Comparison of ENCODE assay signal across 8 cellular contexts in genomic region chr16:70453891-70454220, GRCh38. TPM values are rescaled to one million over a fixed set of nuclear protein-coding genes. Genes with fewer than 3 reads are reported as not detected.
DNase-seq lines count a peak whose midpoint lies in the region; ATAC-seq, FAIRE-seq and TF ChIP-seq lines count a peak whose summit lies in the region.

No MANE protein-coding gene starts in this region.

- peak overlapping the region; percentile 92 for H3K4me2 ChIP-seq in GM12878 (ENCODE audit: control insufficient read depth, insufficient read depth)

- no peak for TF ChIP-seq RAD21 in GM12878 (IDR thresholded peaks at IDR 0.05; ENCODE audit: insufficient read depth, low read depth, low read length)

- peak overlapping the region; percentile 84 for H3K4me3 ChIP-seq in HUES64 (ENCODE audit: low read length)
- peak overlapping the region; percentile 93 for H3K4me3 ChIP-seq in GM12878
- H3K4me3 ChIP-seq in left lung, result peak overlapping the region; percentile 94 to 98
- H3K4me3 ChIP-seq in thymus (ENCODE audit: low read length), result peak overlapping the region; percentile 84

- FAIRE-seq in GM12878 (lab: Jason Lieb, UNC), result peak; percentile 66

- TF ChIP-seq POLR2A in GM12878 (IDR thresholded peaks at IDR 0.05; ENCODE audit: low read depth, low read length) (no peak), erythroblast (IDR thresholded peaks at IDR 0.05; ENCODE audit: low read length) (no peak)

- peak overlapping the region; percentile 98 for H3K27ac ChIP-seq in HUES64 (ENCODE audit: low read depth, low read length)
- peak overlapping the region; percentile 95 for H3K27ac ChIP-seq in GM12878 (ENCODE audit: control insufficient read depth, insufficient read depth)
- peak overlapping the region; percentile 90 to 97 for H3K27ac ChIP-seq in left lung
- H3K27ac ChIP-seq in thymus (ENCODE audit: low read depth), result no peak overlapping the region

- peak; percentile 84 for DNase-seq in DMS 273 (lab: John Stamatoyannopoulos, UW; ENCODE audit: unreplicated experiment)
- no peak for DNase-seq in GM12878 (ENCODE audit: low read depth, low spot score)
- DNase-seq in left lung, result no peak
- DNase-seq in inferior parietal cortex (ENCODE audit: extremely low spot score), result no peak
- no peak for DNase-seq in erythroblast (lab: John Stamatoyannopoulos, UW)

- H3K79me2 ChIP-seq in GM12878 (ENCODE audit: control insufficient read depth, insufficient read depth, low read length), result peaks cover 8% of the 10 kb centered on the region

- BruUV-seq in GM12878 (replicated peaks; lab: Mats Ljungman, UMichigan), result no TSS peak

- ATAC-seq in GM12878 (no peak), left lung (peak; percentile 50), HG02763 (IDR thresholded peaks at IDR 0.05; ENCODE audit: unreplicated experiment) (no peak)

- POLR2A ChIA-PET in GM12878 (lab: Charles Lee), result interaction anchor here (0.6 to 3.4 kb wide), 11 partner anchors 10 to 103 kb away, joined by 3 to 30 read pairs (median 6); partner anchors contain the start of gene ST3GAL2

- SMC1A ChIA-PET in GM12878 (lab: Charles Lee; ENCODE audit: uncharacterized antibody, unreplicated experiment), result interaction anchor here (0.6 to 5.0 kb wide), 19 partner anchors 11 to 85 kb away, joined by 3 to 36 read pairs (median 3); partner anchors contain the start of gene ST3GAL2

- H4K20me1 ChIP-seq in GM12878 (ENCODE audit: control insufficient read depth, insufficient read depth), result no peaks in the 10 kb centered on the region

- H3K9ac ChIP-seq in HUES64 (ENCODE audit: low read depth, low read length) (peak overlapping the region; percentile 98), GM12878 (ENCODE audit: control insufficient read depth, insufficient read depth, low read length) (peak overlapping the region; percentile 93)

- under 1% methylated on average over 7 of the region's 7 CpGs for WGBS in HUES64
- 0% methylated on average over 7 of the region's 7 CpGs for WGBS in GM12878 (ENCODE audit: insufficient coverage, insufficient replicate concordance, low lambda C conversion rate, missing lambda C conversion rate)
- WGBS in thymus, result 1% methylated on average over 7 of the region's 7 CpGs

- no peak for TF ChIP-seq EP300 in GM12878 (IDR thresholded peaks at IDR 0.05; ENCODE audit: borderline replicate concordance in 1 of 2, control insufficient read depth in 1 of 2, low read depth in 2 of 2, low read length in 2 of 2)

- TF ChIP-seq CTCF in GM12878 (IDR thresholded peaks at IDR 0.05 in 2 of 3, conservative IDR thresholded peaks at IDR 0.05 in 1 of 3; ENCODE audit: control insufficient read depth in 2 of 3, extremely low read depth in 1 of 3, insufficient read depth in 1 of 3, low read depth in 3 of 3, low read length in 3 of 3) (no peak), left lung (IDR thresholded peaks at IDR 0.05) (no peak)

- no peaks in the 10 kb centered on the region for H3K27me3 ChIP-seq in HUES64 (ENCODE audit: insufficient read depth, low read length)
- no peaks in the 10 kb centered on the region for H3K27me3 ChIP-seq in GM12878 (replicated peaks in 1 of 2; ENCODE audit: control insufficient read depth in 2 of 2, insufficient read depth in 2 of 2, low read length in 1 of 2)
- peaks cover 0 to 10% of the 10 kb centered on the region in 2 donors for H3K27me3 ChIP-seq in left lung
- H3K27me3 ChIP-seq in thymus (ENCODE audit: control insufficient read depth, insufficient read depth), result no peaks in the 10 kb centered on the region

- H3K4me1 ChIP-seq in HUES64 (ENCODE audit: insufficient read depth, low read length) (no peaks in the 10 kb centered on the region), GM12878 (ENCODE audit: control insufficient read depth, insufficient read depth, low read length) (no peaks in the 10 kb centered on the region), left lung (peaks cover 5 to 15% of the 10 kb centered on the region in 2 donors), thymus (ENCODE audit: control insufficient read depth, insufficient read depth, low read length) (peaks cover 3% of the 10 kb centered on the region)

- H3K9me3 ChIP-seq in HUES64 (ENCODE audit: insufficient read depth, low read depth, low read length), result no peaks in the 10 kb centered on the region
- H3K9me3 ChIP-seq in GM12878 (replicated peaks; ENCODE audit: control insufficient read depth, insufficient read depth, low read length), result no peaks in the 10 kb centered on the region
- H3K9me3 ChIP-seq in left lung, result no peaks in the 10 kb centered on the region
- no peaks in the 10 kb centered on the region for H3K9me3 ChIP-seq in thymus (ENCODE audit: control insufficient read depth)

- in situ Hi-C loops in GM12878 (cut with MboI), result no loop called here

- H2AFZ ChIP-seq in GM12878 (ENCODE audit: control insufficient read depth, low read depth, low read length), result peak overlapping the region; percentile 31

- H3K36me3 ChIP-seq in HUES64 (ENCODE audit: insufficient read depth, low read length) (no peaks in the 10 kb centered on the region), GM12878 (ENCODE audit: control insufficient read depth in 2 of 2, insufficient read depth in 2 of 2, low read length in 1 of 2) (no peaks in the 10 kb centered on the region), left lung (no peaks in the 10 kb centered on the region), thymus (ENCODE audit: control insufficient read depth, insufficient read depth) (no peaks in the 10 kb centered on the region)

- RAD21 ChIA-PET in GM12878 (lab: Charles Lee; ENCODE audit: unreplicated experiment), result interaction anchor here (1.0 to 3.7 kb wide), 16 partner anchors 15 to 107 kb away, joined by 3 to 30 read pairs (median 6); partner anchors contain the start of genes DDX19A and ST3GAL2

- intact Hi-C loops in GM12878 (cut with micrococcal nuclease; ENCODE audit: unreplicated experiment), result loop anchor here (1.0 kb wide), 2 partner anchors 15 to 22 kb away; partner anchors contain the start of gene ST3GAL2
- intact Hi-C loops in left lung (cut with DNase I), result no loop called here

- CTCF ChIA-PET in GM12878 (lab: Yijun Ruan, JAX), result interaction anchor here (0.7 to 3.8 kb wide), 14 partner anchors 11 to 84 kb away, joined by 3 to 25 read pairs (median 6); partner anchors contain the start of gene ST3GAL2

TF ChIP-seq in GM12878, 131 proteins besides CTCF, POLR2A, EP300 and RAD21 (continues in another document):
- peak; percentile 48 for TF ChIP-seq SMAD1 (IDR thresholded peaks at IDR 0.05; ENCODE audit: low read depth, partially characterized antibody)
- peak; percentile 40 to 46; a peak in 3 of 4 replicates for TF ChIP-seq IKZF2 (IDR thresholded peaks at IDR 0.05)
- no peak for TF ChIP-seq SIN3A (IDR thresholded peaks at IDR 0.05; ENCODE audit: low read depth, low read length)

RNA-seq across cellular contexts. Expression of gene FCSK, which starts 0.5 kb away (rescaled TPM):
- polyA plus RNA-seq in HUES64 (2013, experiment 1 of 2), result 3.0 TPM
- polyA plus RNA-seq in HUES64 (2013, experiment 2 of 2), result 3.0 TPM
- total RNA-seq in GM12878 (2013; cell fraction: nucleolus; rRNA removed), result 54.6 and 60.5 TPM in 2 replicates
- total RNA-seq in GM12878 (2014; rRNA removed), result 12.9 and 13.5 TPM in 2 replicates
- total RNA-seq in GM12878 (2014; rRNA removed; fragmentation: Illumina TruSeq; extraction: Trizol), result 5.0 and 5.4 TPM in 2 replicates
- 17.6 and 18.7 TPM in 2 replicates for total RNA-seq in GM12878 (2021)
- 6.8 TPM for polyA plus RNA-seq in GM12878 (2011; ENCODE audit: low read depth)
- polyA plus RNA-seq in GM12878 (2011; rRNA removed), result 5.1 and 9.5 TPM in 2 replicates
- polyA plus RNA-seq in GM12878 (2011; cell fraction: cytosol; rRNA removed), result 9.9 and 11.6 TPM in 2 replicates
- 60.0 and 67.4 TPM in 2 replicates for polyA plus RNA-seq in GM12878 (2011; cell fraction: nucleus; rRNA removed)
- 8.0 and 8.3 TPM in 2 replicates for polyA plus RNA-seq in GM12878 (2012)
- 2.8 and 6.2 TPM in 2 replicates for polyA plus RNA-seq in GM12878 (2014; fragmentation: Illumina TruSeq; extraction: Trizol)
- 1 to 10 TPM in 1 of 2 experiments, under 1 TPM in 1; 0.60 to 1.5 TPM for polyA plus RNA-seq in GM12878 (2014; fragmentation: Nextera tagmentation; extraction: Ambion mirVana)
- polyA plus RNA-seq in GM12878 (2014; rRNA removed), result 13.6 and 15.7 TPM in 2 replicates
- polyA plus RNA-seq in GM12878 (2016; fragmentation: Nextera tagmentation; extraction: Ambion mirVana), result 1 to 10 TPM; 5.8 to 8.5 TPM
- polyA minus RNA-seq in GM12878 (2011; rRNA and poly(A)+ RNA removed), result 5.4 and 12.7 TPM in 2 replicates
- polyA minus RNA-seq in GM12878 (2011; cell fraction: cytosol; rRNA and poly(A)+ RNA removed), result 4.7 and 6.3 TPM in 2 replicates
- 12.7 and 17.6 TPM in 2 replicates for polyA minus RNA-seq in GM12878 (2011; cell fraction: nucleus; rRNA and poly(A)+ RNA removed)
- 10 to 100 TPM; 20.4 to 20.7 TPM for total RNA-seq in left lung
- 15.7 TPM for polyA plus RNA-seq in thymus

RNA-seq across cellular contexts. Expression of gene ST3GAL2, which starts 15.0 kb away (rescaled TPM):
- 22.3 TPM for polyA plus RNA-seq in HUES64 (2013, experiment 1 of 2)
- 24.3 TPM for polyA plus RNA-seq in HUES64 (2013, experiment 2 of 2)
- 143 and 167 TPM in 2 replicates for total RNA-seq in GM12878 (2013; cell fraction: nucleolus; rRNA removed)
- 40.2 and 43.7 TPM in 2 replicates for total RNA-seq in GM12878 (2014; rRNA removed)
- total RNA-seq in GM12878 (2014; rRNA removed; fragmentation: Illumina TruSeq; extraction: Trizol), result 22.7 and 28.4 TPM in 2 replicates
- 61.7 and 66.7 TPM in 2 replicates for total RNA-seq in GM12878 (2021)
- 8.7 TPM for polyA plus RNA-seq in GM12878 (2011; ENCODE audit: low read depth)
- polyA plus RNA-seq in GM12878 (2011; rRNA removed), result 20.7 and 29.7 TPM in 2 replicates
- polyA plus RNA-seq in GM12878 (2011; cell fraction: cytosol; rRNA removed), result 35.3 and 44.9 TPM in 2 replicates
- polyA plus RNA-seq in GM12878 (2011; cell fraction: nucleus; rRNA removed), result 23.2 and 29.6 TPM in 2 replicates
- polyA plus RNA-seq in GM12878 (2012), result 35.0 and 38.4 TPM in 2 replicates
- 4.9 and 15.5 TPM in 2 replicates for polyA plus RNA-seq in GM12878 (2014; fragmentation: Illumina TruSeq; extraction: Trizol)
- 1 to 10 TPM in 1 of 2 experiments, under 1 TPM in 1; 0.95 to 1.4 TPM for polyA plus RNA-seq in GM12878 (2014; fragmentation: Nextera tagmentation; extraction: Ambion mirVana)
- 39.5 and 49.8 TPM in 2 replicates for polyA plus RNA-seq in GM12878 (2014; rRNA removed)
- polyA plus RNA-seq in GM12878 (2016; fragmentation: Nextera tagmentation; extraction: Ambion mirVana), result 10 to 100 TPM; 10.5 to 23.4 TPM
- 68.2 and 127 TPM in 2 replicates for polyA minus RNA-seq in GM12878 (2011; rRNA and poly(A)+ RNA removed)
- polyA minus RNA-seq in GM12878 (2011; cell fraction: cytosol; rRNA and poly(A)+ RNA removed), result 39.0 and 49.5 TPM in 2 replicates
- polyA minus RNA-seq in GM12878 (2011; cell fraction: nucleus; rRNA and poly(A)+ RNA removed), result 38.8 and 58.4 TPM in 2 replicates
- 10 to 100 TPM; 28.7 to 35.1 TPM for total RNA-seq in left lung
- 11.8 TPM for polyA plus RNA-seq in thymus
